ENCODE assay signal across 8 cellular contexts in the genomic region with DNA sequence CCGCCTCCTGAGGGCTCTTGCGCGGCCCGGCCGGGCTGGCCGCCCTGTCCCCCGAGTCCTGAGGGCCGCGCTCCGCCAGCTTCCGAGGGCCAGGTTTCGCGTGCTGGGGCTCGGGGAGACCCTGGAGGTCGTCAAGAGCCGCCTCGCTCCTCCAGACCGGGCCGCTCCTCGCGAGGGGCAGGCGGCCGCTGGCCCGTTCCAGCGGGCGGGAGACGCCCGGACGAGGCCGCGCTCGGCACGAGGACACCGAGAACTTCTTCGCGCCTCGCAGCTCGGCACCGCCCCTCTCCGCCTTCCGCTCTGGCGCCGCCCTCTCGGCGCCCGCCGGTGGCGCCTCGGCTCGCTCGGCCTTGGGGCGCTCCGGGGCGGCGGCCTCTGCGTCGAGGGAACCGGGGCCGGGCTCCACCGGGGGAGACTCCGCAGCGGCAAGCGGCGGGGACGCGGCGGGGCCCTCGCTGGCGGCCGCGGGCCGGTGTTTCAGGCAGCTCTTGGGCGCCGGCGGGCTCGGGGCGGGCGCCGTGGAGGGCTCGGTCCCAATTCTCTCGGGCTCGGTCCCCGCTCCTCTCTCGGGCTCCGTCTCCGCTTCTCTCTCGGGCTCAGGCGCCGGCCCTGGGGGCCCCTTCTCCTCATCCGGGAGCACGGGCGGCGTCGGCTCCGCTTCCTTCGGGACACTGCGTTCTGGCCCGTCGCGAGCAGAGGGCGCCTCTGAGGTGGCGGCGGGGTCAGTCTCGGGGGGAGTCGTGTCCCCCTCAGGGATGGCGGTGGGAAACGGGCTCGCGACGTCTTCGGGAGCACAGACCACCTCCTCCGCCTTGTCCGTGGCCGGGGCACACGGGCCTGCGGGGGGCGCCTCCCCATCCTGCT.
A peak's percentile ranks its signal among the peaks of the same experiment; 100 is the strongest.
DNase-seq lines count a peak whose midpoint lies in the region; ATAC-seq and TF ChIP-seq lines count a peak whose summit lies in the region.

No MANE protein-coding gene starts in this region.

- CTCF ChIA-PET in activated naive CD4-positive, alpha-beta T cell treated with anti-CD3 and anti-CD28 coated beads for 36 hours (lab: Charles Lee): interaction anchor here (0.7 to 1.5 kb wide), 7 partner anchors 37 to 173 kb away, joined by 3 to 6 read pairs (median 3); a partner anchor contains a TSS
- CTCF ChIA-PET in GM10248 (lab: Yijun Ruan, JAX): no interaction called here

- WGBS in aorta, 2 donors: 14 to 15% methylated on average over 64 to 117 of the region's 117 CpGs

- H3K9me3 Mint-ChIP-seq in activated naive CD4-positive, alpha-beta T cell treated with anti-CD3 and anti-CD28 coated beads for 36 hours: no peaks in the 10 kb centered on the region

- H3K27ac Mint-ChIP-seq in activated naive CD4-positive, alpha-beta T cell treated with anti-CD3 and anti-CD28 coated beads for 36 hours: no peak overlapping the region

- H3K9me3 ChIP-seq in HUES48 (ENCODE audit: control insufficient read depth, insufficient read depth, low read length) (no peaks in the 10 kb centered on the region), aorta (ENCODE audit: control insufficient read depth, low read length) (no peaks in the 10 kb centered on the region)

- peak; percentile 76 to 83 for ATAC-seq in left cardiac atrium
- ATAC-seq in aorta (ENCODE audit: low FRiP score): peak; percentile 80
- no peak for ATAC-seq in GM21723 (IDR thresholded peaks at IDR 0.05; ENCODE audit: unreplicated experiment)
- no peak for ATAC-seq in GM18511 (IDR thresholded peaks at IDR 0.05; ENCODE audit: unreplicated experiment)

- DNase-seq in activated naive CD4-positive, alpha-beta T cell treated with anti-CD3 and anti-CD28 coated beads for 36 hours: peak; percentile 64
- DNase-seq in left cardiac atrium: peak; percentile 78
- no peak for DNase-seq in retinal pigment epithelial cell (ENCODE audit: low read depth)
- DNase-seq in aorta: peak; percentile 71 to 89
- DNase-seq in GM10248 (ENCODE audit: extremely low spot score): no peak

- H3K9ac ChIP-seq in HUES48 (ENCODE audit: low read depth, low read length): no peak overlapping the region

- H3K27me3 ChIP-seq in HUES48 (ENCODE audit: control insufficient read depth, insufficient read depth, low read length) (peaks cover 50% of the 10 kb centered on the region), aorta (ENCODE audit: control insufficient read depth in 1 of 2, insufficient read depth in 2 of 2, low read length in 1 of 2) (no peaks in the 10 kb centered on the region)

- no peaks in the 10 kb centered on the region for H3K4me1 ChIP-seq in HUES48 (ENCODE audit: control insufficient read depth, insufficient read depth, low read length)
- H3K4me1 ChIP-seq in aorta (ENCODE audit: control insufficient read depth in 1 of 2, insufficient read depth in 2 of 2, low read length in 2 of 2): no peaks in the 10 kb centered on the region

- H3K36me3 ChIP-seq in HUES48 (ENCODE audit: control insufficient read depth, insufficient read depth, low read length): no peaks in the 10 kb centered on the region
- no peaks in the 10 kb centered on the region for H3K36me3 ChIP-seq in aorta (ENCODE audit: control insufficient read depth in 1 of 2, insufficient read depth in 2 of 2, low read length in 1 of 2)

- intact Hi-C loops in activated naive CD4-positive, alpha-beta T cell treated with anti-CD3 and anti-CD28 coated beads for 36 hours (cut with micrococcal nuclease): loop anchor here (1.0 kb wide), 1 partner anchor 50 kb away; no protein-coding TSS in a partner anchor
- intact Hi-C loops in left cardiac atrium (cut with DNase I) (loop anchor here in 1 of 2 donors (10.0 kb wide), 1 partner anchor 88 kb away; a partner anchor contains a TSS), aorta (cut with DNase I) (loop anchor here (5.0 kb wide), 1 partner anchor 90 kb away; a partner anchor contains a TSS)

- POLR2A ChIA-PET in GM10248 (lab: Yijun Ruan, JAX): no interaction called here

- H3K4me1 Mint-ChIP-seq in activated naive CD4-positive, alpha-beta T cell treated with anti-CD3 and anti-CD28 coated beads for 36 hours (ENCODE audit: low read depth): peaks cover 15% of the 10 kb centered on the region

- H3K27me3 Mint-ChIP-seq in activated naive CD4-positive, alpha-beta T cell treated with anti-CD3 and anti-CD28 coated beads for 36 hours (ENCODE audit: low read depth): peaks cover 2% of the 10 kb centered on the region

- no peak overlapping the region for H3K27ac ChIP-seq in HUES48 (ENCODE audit: low read depth, low read length)
- no peak overlapping the region for H3K27ac ChIP-seq in aorta (ENCODE audit: low read depth in 1 of 2, low read length in 2 of 2)

- peak overlapping the region; percentile 63 for H3K4me3 Mint-ChIP-seq in activated naive CD4-positive, alpha-beta T cell treated with anti-CD3 and anti-CD28 coated beads for 36 hours

- H3K4me3 ChIP-seq in HUES48 (ENCODE audit: low read depth, low read length): peak overlapping the region; percentile 62
- H3K4me3 ChIP-seq in retinal pigment epithelial cell (ENCODE audit: low read length): peak overlapping the region; percentile 40
- peak overlapping the region; percentile 41 to 56 for H3K4me3 ChIP-seq in aorta (ENCODE audit: low read length in 2 of 2)

- TF ChIP-seq CTCF in retinal pigment epithelial cell (conservative IDR thresholded peaks at IDR 0.05; ENCODE audit: low read depth, low read length): peak; percentile 42
- TF ChIP-seq CTCF in GM10248 (IDR thresholded peaks at IDR 0.05; ENCODE audit: control extremely low read depth, extremely low read depth, low read depth, missing control alignments): no peak

- no peaks in the 10 kb centered on the region for H3K36me3 Mint-ChIP-seq in activated naive CD4-positive, alpha-beta T cell treated with anti-CD3 and anti-CD28 coated beads for 36 hours (ENCODE audit: low read depth)

Comparison
In these comparisons a context has a peak if more than half of its experiments do, and no peak if none do; other contexts are left out.
1. DNase-seq: peak in activated naive CD4-positive, alpha-beta T cell treated with anti-CD3 and anti-CD28 coated beads for 36 hours (single experiment), left cardiac atrium (single experiment) and aorta (2 of 2); none in retinal pigment epithelial cell (single experiment) and GM10248 (single experiment).
2. ATAC-seq: peak in left cardiac atrium (2 of 2) and aorta (single experiment); none in GM21723 (single experiment) and GM18511 (single experiment).
3. Peak in every context shown above with its lines, with median percentiles within 50 percentile points of each other: H3K4me3 ChIP-seq.